11 cellular contexts compared by ENCODE assay signal in the genomic region with DNA sequence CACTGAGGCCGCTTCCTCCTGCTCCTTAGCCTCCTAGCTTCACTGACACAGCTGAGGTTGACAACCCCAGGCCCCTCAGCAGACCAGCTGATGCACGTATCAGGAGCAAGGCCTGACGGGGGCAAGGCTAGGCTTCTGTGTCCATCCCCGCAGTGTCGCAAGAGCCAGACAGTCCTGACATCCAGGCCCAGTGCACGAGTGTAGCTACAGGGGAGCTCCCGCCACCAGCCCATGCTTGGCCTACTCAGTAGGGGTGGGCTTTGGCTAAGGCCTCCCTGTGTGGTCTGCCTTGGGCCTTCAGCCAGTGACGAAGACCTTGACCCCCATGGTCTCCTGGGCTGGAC.
A peak's percentile ranks its signal among the peaks of the same experiment; 100 is the strongest.
DNase-seq lines count a peak whose midpoint lies in the region; ATAC-seq, FAIRE-seq and TF ChIP-seq lines count a peak whose summit lies in the region.
"Had no signal": no experiment of that assay in that cellular context is flagged by ENCODE, and none has a peak within 500 bp of the region (broad histone marks: within the 10 kb centered on the region; RNA-seq: fewer than 3 reads in every experiment).

No MANE protein-coding gene starts in this region.

- no peaks in the 10 kb centered on the region for H3K9me3 ChIP-seq in HepG2 (ENCODE audit: low read length)
- H3K9me3 ChIP-seq in right lobe of liver, result no peaks in the 10 kb centered on the region
- H3K9me3 ChIP-seq: left lung had no signal

- H3K4me3 Mint-ChIP-seq in naive thymus-derived CD8-positive, alpha-beta T cell, result peak overlapping the region in 6 of 10 donors; percentile 51 to 83 (median 70)
- no peak overlapping the region for H3K4me3 Mint-ChIP-seq in activated CD4-positive, alpha-beta T cell treated with anti-CD3 and anti-CD28 coated beads, Interleukin-2, amount 10 ng/mL, durations not matched to agents 7 days and 5 days
- H3K4me3 Mint-ChIP-seq: activated naive CD4-positive, alpha-beta T cell treated with anti-CD3 and anti-CD28 coated beads for 36 hours had no signal

- H3K9ac ChIP-seq in HepG2 (ENCODE audit: insufficient read depth, low read depth, low read length), result no peak overlapping the region

- H3K4me3 ChIP-seq in HepG2 (replicated peaks in 1 of 3; ENCODE audit: insufficient read depth in 1 of 3, low read depth in 2 of 3, low read length in 3 of 3) (no peak overlapping the region), right lobe of liver (no peak overlapping the region), dorsolateral prefrontal cortex (no peak overlapping the region)
- H3K4me3 ChIP-seq: left lung had no signal

- TF ChIP-seq RAD21 in HepG2 (CRISPR knock-in tag; IDR thresholded peaks at IDR 0.05), result no peak

- H3K9me3 Mint-ChIP-seq in naive thymus-derived CD8-positive, alpha-beta T cell, result no peaks in the 10 kb centered on the region
- no peaks in the 10 kb centered on the region for H3K9me3 Mint-ChIP-seq in activated CD4-positive, alpha-beta T cell treated with anti-CD3 and anti-CD28 coated beads, Interleukin-2, amount 10 ng/mL, durations not matched to agents 7 days and 5 days
- H3K9me3 Mint-ChIP-seq: activated naive CD4-positive, alpha-beta T cell treated with anti-CD3 and anti-CD28 coated beads for 36 hours had no signal

- H3K36me3 ChIP-seq in HepG2 (replicated peaks in 1 of 2; ENCODE audit: control insufficient read depth in 1 of 2, insufficient read depth in 2 of 2, low read length in 2 of 2), result no peaks in the 10 kb centered on the region
- no peaks in the 10 kb centered on the region for H3K36me3 ChIP-seq in right lobe of liver
- H3K36me3 ChIP-seq: left lung had no signal

- no peaks in the 10 kb centered on the region for H3K79me2 ChIP-seq in HepG2 (ENCODE audit: insufficient read depth, low read length)

- H3K4me1 ChIP-seq in HepG2 (ENCODE audit: insufficient read depth, low read length) (peaks cover 4% of the 10 kb centered on the region; the same call in 1 of the 2 replicates), right lobe of liver (no peaks in the 10 kb centered on the region)
- H3K4me1 ChIP-seq: left lung had no signal

- H3K27ac Mint-ChIP-seq in naive thymus-derived CD8-positive, alpha-beta T cell, result peak overlapping the region in 6 of 10 donors; percentile 31 to 85 (median 64)
- H3K27ac Mint-ChIP-seq in activated CD4-positive, alpha-beta T cell treated with anti-CD3 and anti-CD28 coated beads, Interleukin-2, amount 10 ng/mL, durations not matched to agents 7 days and 5 days, result no peak overlapping the region
- H3K27ac Mint-ChIP-seq: activated naive CD4-positive, alpha-beta T cell treated with anti-CD3 and anti-CD28 coated beads for 36 hours had no signal

- no peak for TF ChIP-seq EP300 in HepG2 (IDR thresholded peaks at IDR 0.05; ENCODE audit: low read depth in 2 of 2, low read length in 2 of 2)
- no peak for TF ChIP-seq EP300 in HepG2 (CRISPR knock-in tag; IDR thresholded peaks at IDR 0.05; ENCODE audit: borderline replicate concordance)

- in situ Hi-C loops in HepG2 (cut with HindIII; ENCODE audit: extremely low pct_ligation_motif_present, low pct_unique_long_range_greater_than_20kb), result no loop called here

- no peaks in the 10 kb centered on the region for H4K20me1 ChIP-seq in HepG2 (ENCODE audit: insufficient read depth, low read length)

- H3K4me1 Mint-ChIP-seq in naive thymus-derived CD8-positive, alpha-beta T cell, result peaks cover 35 to 58% (median 50%) of the 10 kb centered on the region in 4 donors
- H3K4me1 Mint-ChIP-seq in activated CD4-positive, alpha-beta T cell treated with anti-CD3 and anti-CD28 coated beads, Interleukin-2, amount 10 ng/mL, durations not matched to agents 7 days and 5 days, result peaks cover 51% of the 10 kb centered on the region

- FAIRE-seq in HepG2 (lab: Jason Lieb, UNC) (no peak), urothelium cell line (lab: Jason Lieb, UNC) (peak; percentile 37)

- no TSS peak for BruUV-seq in HepG2 (replicated peaks; lab: Mats Ljungman, UMichigan)

- H2AFZ ChIP-seq in HepG2 (ENCODE audit: low read length), result no peak overlapping the region

- DNase-seq in HepG2 (ENCODE audit: low spot score), result no peak
- no peak for DNase-seq in right lobe of liver
- no peak for DNase-seq in dorsolateral prefrontal cortex
- no peak for DNase-seq in naive thymus-derived CD8-positive, alpha-beta T cell
- no peak for DNase-seq in urothelium cell line (ENCODE audit: low spot score)
- no peak for DNase-seq in T1000 (lab: John Stamatoyannopoulos, UW)
- DNase-seq in activated CD4-positive, alpha-beta T cell treated with anti-CD3 and anti-CD28 coated beads, Interleukin-2, amount 10 ng/mL, durations not matched to agents 7 days and 5 days, result no peak
- no peak for DNase-seq in NCI-H2029 (lab: John Stamatoyannopoulos, UW)
- DNase-seq: activated naive CD4-positive, alpha-beta T cell treated with anti-CD3 and anti-CD28 coated beads for 36 hours; left lung; stimulated activated CD4-positive, alpha-beta T cell treated with anti-CD3 and anti-CD28 coated beads, Interleukin-12 subunit alpha, Interleukin-12 subunit beta, amount 100 ng/mL, for 4 hours had no signal

- no peaks in the 10 kb centered on the region for H3K36me3 Mint-ChIP-seq in naive thymus-derived CD8-positive, alpha-beta T cell
- peaks cover 4% of the 10 kb centered on the region for H3K36me3 Mint-ChIP-seq in activated CD4-positive, alpha-beta T cell treated with anti-CD3 and anti-CD28 coated beads, Interleukin-2, amount 10 ng/mL, durations not matched to agents 7 days and 5 days (ENCODE audit: low read depth)

- H3K27ac ChIP-seq in HepG2 (ENCODE audit: extremely low read length, insufficient read depth, low read length) (no peak overlapping the region), right lobe of liver (no peak overlapping the region), dorsolateral prefrontal cortex (peak overlapping the region in 45 of 59 donors; percentile 21 to 80 (median 57))
- H3K27ac ChIP-seq: left lung had no signal

- no peak overlapping the region for H3K4me2 ChIP-seq in HepG2 (ENCODE audit: low read depth, low read length)

- ATAC-seq in HepG2 (peak; percentile 66), right lobe of liver (no peak)
- ATAC-seq in naive thymus-derived CD8-positive, alpha-beta T cell, result no peak
- ATAC-seq: left lung had no signal

- WGBS in HepG2 (ENCODE audit: low lambda C conversion rate), result 23% methylated on average over 5 of the region's 8 CpGs
- WGBS in right lobe of liver (ENCODE audit: insufficient coverage, low coverage, low lambda C conversion rate, missing lambda C conversion rate), result 100% methylated on average over 1 of the region's 8 CpGs

- intact Hi-C loops in HepG2 (cut with micrococcal nuclease; ENCODE audit: unreplicated experiment) (no loop called here), right lobe of liver (cut with DNase I) (no loop called here), dorsolateral prefrontal cortex (cut with DNase I) (loop anchor here in 1 of 2 donors (5.0 kb wide), 1 partner anchor 182 kb away; no protein-coding TSS in a partner anchor)

- no peaks in the 10 kb centered on the region for H3K27me3 Mint-ChIP-seq in naive thymus-derived CD8-positive, alpha-beta T cell
- H3K27me3 Mint-ChIP-seq in activated CD4-positive, alpha-beta T cell treated with anti-CD3 and anti-CD28 coated beads, Interleukin-2, amount 10 ng/mL, durations not matched to agents 7 days and 5 days, result peaks cover 3% of the 10 kb centered on the region

- POLR2A ChIA-PET in HepG2 (lab: Yijun Ruan, JAX), result no interaction called here
- POLR2A ChIA-PET in naive thymus-derived CD8-positive, alpha-beta T cell (lab: Charles Lee), result no interaction called here
- POLR2A ChIA-PET in activated CD4-positive, alpha-beta T cell treated with anti-CD3 and anti-CD28 coated beads, Interleukin-2, amount 10 ng/mL, durations not matched to agents 7 days and 5 days (lab: Charles Lee), result no interaction called here

- TF ChIP-seq POLR2A in HepG2 (IDR thresholded peaks at IDR 0.05; ENCODE audit: insufficient read depth in 1 of 2, low read depth in 2 of 2, low read length in 2 of 2) (no peak), right lobe of liver (IDR thresholded peaks at IDR 0.05) (no peak)

- H3K27me3 ChIP-seq in HepG2 (ENCODE audit: control insufficient read depth in 1 of 2, insufficient read depth in 2 of 2, low read length in 2 of 2) (no peaks in the 10 kb centered on the region), right lobe of liver (no peaks in the 10 kb centered on the region), dorsolateral prefrontal cortex (no peaks in the 10 kb centered on the region)
- H3K27me3 ChIP-seq: left lung had no signal

- CTCF ChIA-PET in HepG2 (lab: Yijun Ruan, JAX; ENCODE audit: low intra/inter-chr PET ratio, low total read pairs), result no interaction called here
- CTCF ChIA-PET in activated CD4-positive, alpha-beta T cell treated with anti-CD3 and anti-CD28 coated beads, Interleukin-2, amount 10 ng/mL, durations not matched to agents 7 days and 5 days (lab: Charles Lee), result interaction anchor here (0.5 kb wide), 1 partner anchor 502 kb away, joined by 3 read pairs; no protein-coding TSS in a partner anchor

- TF ChIP-seq CTCF in HepG2 (CRISPR knock-in tag; IDR thresholded peaks at IDR 0.05), result no peak
- TF ChIP-seq CTCF in right lobe of liver (IDR thresholded peaks at IDR 0.05), result no peak
- no peak for TF ChIP-seq CTCF in dorsolateral prefrontal cortex (IDR thresholded peaks at IDR 0.05 in 54 of 56, conservative IDR thresholded peaks at IDR 0.05 in 2 of 56; ENCODE audit: low read depth in 1 of 56, partially characterized antibody in 56 of 56)

TF ChIP-seq in HepG2, 621 proteins besides CTCF, POLR2A, EP300 and RAD21 (continues in another document):
- TF ChIP-seq CEBPB (IDR thresholded peaks at IDR 0.05; ENCODE audit: borderline replicate concordance, low read depth, low read length) (peak; percentile 82), CEBPG (CRISPR knock-in tag; IDR thresholded peaks at IDR 0.05) (0 out of 2 replicates have a peak, but pooled peaks have one; percentile 14), MXD4 (CRISPR knock-in tag; IDR thresholded peaks at IDR 0.05) (no peak)

Comparison
In these comparisons a context has a peak if more than half of its experiments do, and no peak if none do; other contexts are left out.
1. H3K27ac ChIP-seq: peak in dorsolateral prefrontal cortex (45 of 59); none in HepG2 (single experiment) and right lobe of liver (0 of 3).